Comparison of ENCODE assay signal across 9 cellular contexts in the genomic region with DNA sequence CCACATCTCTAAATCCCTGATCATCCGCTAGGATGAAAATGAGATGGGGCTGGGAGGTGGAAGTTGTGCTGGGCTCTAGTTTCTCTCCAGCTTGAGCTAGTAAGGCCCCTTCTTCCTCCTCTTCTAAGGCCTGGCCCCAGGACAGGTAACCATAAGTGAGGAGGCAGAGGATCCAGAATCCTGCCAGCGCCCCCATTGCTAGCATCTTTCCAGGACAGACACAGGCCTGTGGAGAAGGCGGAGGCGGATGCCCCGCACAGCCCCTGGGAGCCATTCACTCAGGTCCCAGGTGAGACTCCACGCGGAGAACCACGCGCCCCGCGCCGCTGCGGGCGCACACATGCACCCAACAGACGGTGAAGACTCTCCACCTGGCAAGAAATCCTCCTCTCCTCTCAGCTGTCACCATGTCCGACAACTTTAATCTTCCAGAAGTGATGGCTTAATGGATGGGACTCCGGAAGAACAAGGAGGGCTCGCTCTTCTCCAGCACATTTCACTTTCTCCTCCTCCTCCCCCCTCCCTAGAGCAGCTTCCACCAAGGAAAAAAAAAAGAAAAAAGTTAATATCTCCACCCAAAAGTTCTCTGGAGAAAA. TPM values are rescaled to one million over a fixed set of nuclear protein-coding genes. Genes with fewer than 3 reads are reported as not detected.
A peak's percentile ranks its signal among the peaks of the same experiment; 100 is the strongest.
DNase-seq lines count a peak whose midpoint lies in the region; ATAC-seq and TF ChIP-seq lines count a peak whose summit lies in the region.
"Had no signal": no experiment of that assay in that cellular context is flagged by ENCODE, and none has a peak within 500 bp of the region (broad histone marks: within the 10 kb centered on the region; RNA-seq: fewer than 3 reads in every experiment).

No MANE protein-coding gene starts in this region.

- H3K27me3 ChIP-seq in WERI-Rb-1 (ENCODE audit: insufficient read depth, low read depth, severe bottlenecking), result peaks cover 13% of the 10 kb centered on the region

- peak overlapping the region; percentile 79 for H3K4me3 Mint-ChIP-seq in progenitor cell of endocrine pancreas (ENCODE audit: low read depth)

- H3K4me3 ChIP-seq in WERI-Rb-1 (ENCODE audit: low read depth, low read length), result peak overlapping the region; percentile 49

- TF ChIP-seq CTCF in WERI-Rb-1 (IDR thresholded peaks at IDR 0.05; ENCODE audit: low read depth, low read length), result no peak
- TF ChIP-seq CTCF in progenitor cell of endocrine pancreas (IDR thresholded peaks at IDR 0.05; ENCODE audit: unreplicated experiment), result no peak
- TF ChIP-seq CTCF in GM13977 (IDR thresholded peaks at IDR 0.05; ENCODE audit: extremely low read depth, insufficient read depth, missing control alignments), result no peak

- peaks cover 63% of the 10 kb centered on the region for H3K27me3 Mint-ChIP-seq in progenitor cell of endocrine pancreas

- no peaks in the 10 kb centered on the region for H3K36me3 ChIP-seq in WERI-Rb-1

- ATAC-seq in GM18907 (IDR thresholded peaks at IDR 0.05; ENCODE audit: unreplicated experiment), result no peak
- no peak for ATAC-seq in GM19324 (IDR thresholded peaks at IDR 0.05; ENCODE audit: low FRiP score, unreplicated experiment)

- H3K9me3 ChIP-seq in WERI-Rb-1 (ENCODE audit: severe bottlenecking), result peaks cover 4% of the 10 kb centered on the region

- peaks cover 14% of the 10 kb centered on the region for H3K4me1 Mint-ChIP-seq in progenitor cell of endocrine pancreas (ENCODE audit: low read depth)

- peaks cover 8% of the 10 kb centered on the region for H3K9me3 Mint-ChIP-seq in progenitor cell of endocrine pancreas (ENCODE audit: low read depth)
- H3K9me3 Mint-ChIP-seq: central memory CD8-positive, alpha-beta T cell had no signal

- DNase-seq in EL (peak; percentile 46), WERI-Rb-1 (peak; percentile 30), glomerular visceral epithelial cell (ENCODE audit: extremely low spot score) (peak; percentile 36), progenitor cell of endocrine pancreas (ENCODE audit: low spot score, unreplicated experiment) (no peak), GM13977 (ENCODE audit: low spot score) (no peak), NCI-H2029 treated with DMSO at 0.1 percent for 48 hours (lab: John Stamatoyannopoulos, UW) (no peak)

- no peak overlapping the region for H3K27ac Mint-ChIP-seq in progenitor cell of endocrine pancreas

- H3K36me3 Mint-ChIP-seq in progenitor cell of endocrine pancreas (ENCODE audit: insufficient read depth), result no peaks in the 10 kb centered on the region

- in situ Hi-C loops in GM13977 (cut with MboI; ENCODE audit: low pct_unique_long_range_greater_than_20kb, low sequenced_read_pairs, unreplicated experiment), result no loop called here

- H3K27ac ChIP-seq in WERI-Rb-1, result no peak overlapping the region

RNA-seq across cellular contexts. Expression of a gene that starts 0.8 kb away (rescaled TPM):
- 0.46 and 0.75 TPM in 2 replicates for total RNA-seq in progenitor cell of endocrine pancreas

Comparison
In these comparisons a context has a peak if more than half of its experiments do, and no peak if none do; other contexts are left out.
1. DNase-seq: peak in EL (single experiment), WERI-Rb-1 (single experiment) and glomerular visceral epithelial cell (single experiment); none in progenitor cell of endocrine pancreas (single experiment), GM13977 (single experiment) and NCI-H2029 treated with DMSO at 0.1 percent for 48 hours (single experiment).